Comparison of ENCODE assay signal across 9 cellular contexts in the genomic region with DNA sequence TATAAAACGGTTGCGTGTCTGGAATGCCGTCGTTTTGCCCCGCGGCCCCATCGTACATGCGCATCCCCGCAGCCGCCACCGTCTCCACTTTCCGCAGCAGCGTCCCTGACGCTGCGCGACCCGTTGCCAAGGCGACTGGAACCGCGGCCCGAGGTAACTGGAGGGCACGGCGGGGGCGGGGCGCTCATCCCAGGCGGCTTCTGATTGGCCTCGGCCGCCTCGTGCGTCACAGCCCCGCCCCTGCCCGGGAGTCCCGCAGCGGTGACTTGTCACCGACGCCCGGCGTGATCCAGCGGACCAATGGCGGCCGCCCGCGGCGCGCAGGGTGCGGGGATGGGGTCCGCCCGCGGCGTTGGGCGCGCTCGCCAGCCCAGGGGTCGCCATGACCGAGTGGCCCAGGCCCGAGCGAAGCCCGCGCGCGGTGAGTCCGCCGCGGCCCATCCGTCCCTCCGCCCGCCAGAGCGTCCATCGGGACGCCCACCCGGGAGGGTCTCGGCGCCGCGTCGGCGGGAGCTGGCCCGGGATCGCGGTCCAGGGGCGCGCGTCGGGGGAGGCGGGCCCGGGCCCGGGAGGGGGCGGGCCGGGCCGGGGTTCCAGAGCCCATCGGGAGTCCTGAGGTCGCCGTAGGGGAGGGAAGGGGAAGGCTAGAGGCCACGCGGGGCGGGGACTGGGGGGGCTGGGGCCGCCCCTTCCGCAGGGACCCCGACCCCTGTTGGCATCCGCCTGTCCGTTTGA. TPM values are rescaled to one million over a fixed set of nuclear protein-coding genes. Genes with fewer than 3 reads are reported as not detected.
DNase-seq lines count a peak whose midpoint lies in the region; ATAC-seq and TF ChIP-seq lines count a peak whose summit lies in the region.
"Had no signal": no experiment of that assay in that cellular context is flagged by ENCODE, and none has a peak within 500 bp of the region (broad histone marks: within the 10 kb centered on the region; RNA-seq: fewer than 3 reads in every experiment).

A gene with protein sequence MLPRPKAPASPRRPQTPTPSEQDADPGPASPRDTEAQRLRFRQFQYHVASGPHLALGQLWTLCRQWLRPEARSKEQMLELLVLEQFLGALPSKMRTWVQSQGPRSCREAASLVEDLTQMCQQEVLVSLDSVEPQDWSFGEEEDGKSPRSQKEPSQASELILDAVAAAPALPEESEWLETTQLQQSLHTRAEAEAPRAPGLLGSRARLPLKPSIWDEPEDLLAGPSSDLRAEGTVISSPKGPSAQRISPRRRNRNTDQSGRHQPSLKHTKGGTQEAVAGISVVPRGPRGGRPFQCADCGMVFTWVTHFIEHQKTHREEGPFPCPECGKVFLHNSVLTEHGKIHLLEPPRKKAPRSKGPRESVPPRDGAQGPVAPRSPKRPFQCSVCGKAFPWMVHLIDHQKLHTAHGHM (plus strand): TSS at position 285 of the 735 bp plus-strand sequence. CDS start 3,812 bp downstream, outside the sequence.

- no peaks in the 10 kb centered on the region for H3K27me3 ChIP-seq in SK-N-SH (ENCODE audit: insufficient read depth)

- no peaks in the 10 kb centered on the region for H3K9me2 ChIP-seq in SK-N-SH

- POLR2A ChIA-PET in SK-N-SH (lab: Yijun Ruan, JAX): no interaction called here

- peak within 1 kb of the TSS; percentile 42 for H3K4me3 Mint-ChIP-seq in osteocyte (ENCODE audit: unreplicated experiment)
- no peak within 1 kb of the TSS for H3K4me3 Mint-ChIP-seq in activated T-helper 17 cell treated with anti-CD3 and anti-CD28 coated beads, Interleukin-2, amount 50 U/mL, for 72 hours

- H3K4me2 ChIP-seq in SK-N-SH: no peak within 1 kb of the TSS

- H2AFZ ChIP-seq in SK-N-SH (ENCODE audit: low read depth): no peak within 1 kb of the TSS

- peaks cover 3% of the 10 kb centered on the region for H3K36me3 Mint-ChIP-seq in osteocyte (ENCODE audit: unreplicated experiment)
- peaks cover 10% of the 10 kb centered on the region for H3K36me3 Mint-ChIP-seq in activated T-helper 17 cell treated with anti-CD3 and anti-CD28 coated beads, Interleukin-2, amount 50 U/mL, for 72 hours (ENCODE audit: low read depth)

- 35% methylated on average over 28 of the region's 101 CpGs for WGBS in SK-N-SH (ENCODE audit: low lambda C conversion rate)

- H3K9me3 ChIP-seq in SK-N-SH: no peaks in the 10 kb centered on the region

- no peak within 1 kb of the TSS for H3K9ac ChIP-seq in SK-N-SH

- no peaks in the 10 kb centered on the region for H3K27me3 Mint-ChIP-seq in osteocyte (ENCODE audit: unreplicated experiment)
- H3K27me3 Mint-ChIP-seq in activated T-helper 17 cell treated with anti-CD3 and anti-CD28 coated beads, Interleukin-2, amount 50 U/mL, for 72 hours: peaks cover 21% of the 10 kb centered on the region

- no peak for TF ChIP-seq EP300 in SK-N-SH (IDR thresholded peaks at IDR 0.05; ENCODE audit: borderline replicate concordance in 1 of 2, low read depth in 1 of 2, low read length in 1 of 2)

- no peaks in the 10 kb centered on the region for H3K36me3 ChIP-seq in SK-N-SH (replicated peaks in 1 of 2; ENCODE audit: control insufficient read depth in 1 of 2, insufficient read depth in 2 of 2, low read length in 1 of 2)

- H3K27ac ChIP-seq in SK-N-SH (ENCODE audit: low read depth in 2 of 2, low read length in 1 of 2): no peak within 1 kb of the TSS

- CTCF ChIA-PET in SK-N-SH (lab: Yijun Ruan, JAX): no interaction called here

- no peaks in the 10 kb centered on the region for H3K79me2 ChIP-seq in SK-N-SH (ENCODE audit: insufficient read depth)

- intact Hi-C loops in cardiac septum (cut with DNase I): no loop called here

- TF ChIP-seq CTCF in SK-N-SH (IDR thresholded peaks at IDR 0.05) (no peak), osteocyte (IDR thresholded peaks at IDR 0.05) (no peak)

- H3F3A ChIP-seq in SK-N-SH (replicated peaks; ENCODE audit: insufficient read depth): no peaks in the 10 kb centered on the region

- no peak within 1 kb of the TSS for H3K27ac Mint-ChIP-seq in osteocyte (ENCODE audit: unreplicated experiment)
- no peak within 1 kb of the TSS for H3K27ac Mint-ChIP-seq in activated T-helper 17 cell treated with anti-CD3 and anti-CD28 coated beads, Interleukin-2, amount 50 U/mL, for 72 hours

- TF ChIP-seq RAD21 in SK-N-SH (IDR thresholded peaks at IDR 0.05; ENCODE audit: low read length): no peak

- DNase-seq in SK-N-SH (peak; percentile 92), cardiac septum (ENCODE audit: low spot score) (peak; percentile 89), osteocyte (ENCODE audit: extremely low spot score, unreplicated experiment) (peak; percentile 91), NK-92 (lab: John Stamatoyannopoulos, UW; ENCODE audit: unreplicated experiment) (no peak)
- DNase-seq in activated gamma-delta T cell treated with anti-CD3 and anti-CD28 coated beads, Interleukin-2, amount 50 U/mL, for 16 hours (ENCODE audit: low read depth): peak; percentile 28

- no peaks in the 10 kb centered on the region for H3K4me1 Mint-ChIP-seq in osteocyte (ENCODE audit: unreplicated experiment)
- peaks cover 7% of the 10 kb centered on the region for H3K4me1 Mint-ChIP-seq in activated T-helper 17 cell treated with anti-CD3 and anti-CD28 coated beads, Interleukin-2, amount 50 U/mL, for 72 hours

- peaks cover 13% of the 10 kb centered on the region for H3K9me3 Mint-ChIP-seq in osteocyte (ENCODE audit: unreplicated experiment)
- H3K9me3 Mint-ChIP-seq in activated T-helper 17 cell treated with anti-CD3 and anti-CD28 coated beads, Interleukin-2, amount 50 U/mL, for 72 hours: peaks cover 23% of the 10 kb centered on the region

- ATAC-seq in SK-N-SH treated with all-trans-retinoic acid at 6 μM for 48 hours (no peak), GM18867 (IDR thresholded peaks at IDR 0.05; ENCODE audit: unreplicated experiment) (no peak)
- ATAC-seq in activated T-helper 17 cell treated with anti-CD3 and anti-CD28 coated beads, Interleukin-2, amount 50 U/mL, for 72 hours (replicated peaks): no peak
- ATAC-seq: Panc1 had no signal

- H4K20me1 ChIP-seq in SK-N-SH (ENCODE audit: insufficient read depth): no peaks in the 10 kb centered on the region

- no peaks in the 10 kb centered on the region for H3K4me1 ChIP-seq in SK-N-SH (ENCODE audit: control insufficient read depth in 1 of 2, insufficient read depth in 2 of 2, low read depth in 1 of 2, low read length in 1 of 2)

- H3K4me3 ChIP-seq in SK-N-SH (ENCODE audit: low read depth in 2 of 2, low read length in 1 of 2): peak within 1 kb of the TSS in 1 of 2 experiments; percentile 29; a peak in 1 of 4 replicates

TF ChIP-seq in SK-N-SH, 30 proteins besides CTCF, POLR2A, EP300 and RAD21 (continues in another document):
- TF ChIP-seq REST (IDR thresholded peaks at IDR 0.05; ENCODE audit: low read depth, low read length): no peak

TF ChIP-seq in SK-N-SH treated with all-trans-retinoic acid at 6 μM for 48 hours, 23 proteins besides CTCF, POLR2A, EP300 and RAD21 (continues in another document):
- TF ChIP-seq, protein P1, sequence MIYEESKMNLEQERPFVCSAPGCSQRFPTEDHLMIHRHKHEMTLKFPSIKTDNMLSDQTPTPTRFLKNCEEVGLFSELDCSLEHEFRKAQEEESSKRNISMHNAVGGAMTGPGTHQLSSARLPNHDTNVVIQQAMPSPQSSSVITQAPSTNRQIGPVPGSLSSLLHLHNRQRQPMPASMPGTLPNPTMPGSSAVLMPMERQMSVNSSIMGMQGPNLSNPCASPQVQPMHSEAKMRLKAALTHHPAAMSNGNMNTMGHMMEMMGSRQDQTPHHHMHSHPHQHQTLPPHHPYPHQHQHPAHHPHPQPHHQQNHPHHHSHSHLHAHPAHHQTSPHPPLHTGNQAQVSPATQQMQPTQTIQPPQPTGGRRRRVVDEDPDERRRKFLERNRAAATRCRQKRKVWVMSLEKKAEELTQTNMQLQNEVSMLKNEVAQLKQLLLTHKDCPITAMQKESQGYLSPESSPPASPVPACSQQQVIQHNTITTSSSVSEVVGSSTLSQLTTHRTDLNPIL (CRISPR knock-in tag; IDR thresholded peaks at IDR 0.05; ENCODE audit: low read depth): no peak
- no peak for TF ChIP-seq ZNF8 (CRISPR knock-in tag; IDR thresholded peaks at IDR 0.05)
- TF ChIP-seq ARNTL (CRISPR knock-in tag; IDR thresholded peaks at IDR 0.05; ENCODE audit: borderline replicate concordance, low read depth): no peak
- TF ChIP-seq, protein P2, sequence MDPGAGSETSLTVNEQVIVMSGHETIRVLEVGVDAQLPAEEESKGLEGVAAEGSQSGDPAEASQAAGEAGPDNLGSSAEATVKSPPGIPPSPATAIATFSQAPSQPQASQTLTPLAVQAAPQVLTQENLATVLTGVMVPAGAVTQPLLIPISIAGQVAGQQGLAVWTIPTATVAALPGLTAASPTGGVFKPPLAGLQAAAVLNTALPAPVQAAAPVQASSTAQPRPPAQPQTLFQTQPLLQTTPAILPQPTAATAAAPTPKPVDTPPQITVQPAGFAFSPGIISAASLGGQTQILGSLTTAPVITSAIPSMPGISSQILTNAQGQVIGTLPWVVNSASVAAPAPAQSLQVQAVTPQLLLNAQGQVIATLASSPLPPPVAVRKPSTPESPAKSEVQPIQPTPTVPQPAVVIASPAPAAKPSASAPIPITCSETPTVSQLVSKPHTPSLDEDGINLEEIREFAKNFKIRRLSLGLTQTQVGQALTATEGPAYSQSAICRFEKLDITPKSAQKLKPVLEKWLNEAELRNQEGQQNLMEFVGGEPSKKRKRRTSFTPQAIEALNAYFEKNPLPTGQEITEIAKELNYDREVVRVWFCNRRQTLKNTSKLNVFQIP (CRISPR knock-in tag; IDR thresholded peaks at IDR 0.05; ENCODE audit: borderline replicate concordance, low read depth): no peak
- TF ChIP-seq SNAI2 (CRISPR knock-in tag; IDR thresholded peaks at IDR 0.05): no peak
- no peak for TF ChIP-seq RARB (CRISPR knock-in tag; IDR thresholded peaks at IDR 0.05)
- TF ChIP-seq ZFP3 (CRISPR knock-in tag; IDR thresholded peaks at IDR 0.05): no peak
- no peak for TF ChIP-seq CSDC2 (CRISPR knock-in tag; IDR thresholded peaks at IDR 0.05)
- TF ChIP-seq PPARA (CRISPR knock-in tag; IDR thresholded peaks at IDR 0.05; ENCODE audit: borderline replicate concordance): no peak

RNA-seq across cellular contexts. Expression of the gene that starts here (rescaled TPM):
- not detected in 2 replicates for polyA plus RNA-seq in SK-N-SH (2012; rRNA removed)
- polyA plus RNA-seq in SK-N-SH (2012; cell fraction: cytosol; rRNA removed): not detected in 2 replicates
- polyA plus RNA-seq in SK-N-SH (2012; cell fraction: nucleus; rRNA removed): not detected in 2 replicates
- not detected for total RNA-seq in cardiac septum
- total RNA-seq in osteocyte: 0.57 TPM in 1 of 2 replicates, not detected in the other
- not detected for total RNA-seq in activated T-helper 17 cell treated with anti-CD3 and anti-CD28 coated beads, Interleukin-2, amount 50 U/mL, for 72 hours

Comparison
In these comparisons a context has a peak if more than half of its experiments do, and no peak if none do; other contexts are left out.
1. Peak in DNase-seq in SK-N-SH; RNA of the gene not detected or under 1 TPM.
2. Peak in DNase-seq in cardiac septum; RNA of the gene not detected or under 1 TPM.
3. Peak in DNase-seq in osteocyte; RNA of the gene not detected or under 1 TPM.